ENCODE assay signal across 8 cellular contexts in the genomic region with DNA sequence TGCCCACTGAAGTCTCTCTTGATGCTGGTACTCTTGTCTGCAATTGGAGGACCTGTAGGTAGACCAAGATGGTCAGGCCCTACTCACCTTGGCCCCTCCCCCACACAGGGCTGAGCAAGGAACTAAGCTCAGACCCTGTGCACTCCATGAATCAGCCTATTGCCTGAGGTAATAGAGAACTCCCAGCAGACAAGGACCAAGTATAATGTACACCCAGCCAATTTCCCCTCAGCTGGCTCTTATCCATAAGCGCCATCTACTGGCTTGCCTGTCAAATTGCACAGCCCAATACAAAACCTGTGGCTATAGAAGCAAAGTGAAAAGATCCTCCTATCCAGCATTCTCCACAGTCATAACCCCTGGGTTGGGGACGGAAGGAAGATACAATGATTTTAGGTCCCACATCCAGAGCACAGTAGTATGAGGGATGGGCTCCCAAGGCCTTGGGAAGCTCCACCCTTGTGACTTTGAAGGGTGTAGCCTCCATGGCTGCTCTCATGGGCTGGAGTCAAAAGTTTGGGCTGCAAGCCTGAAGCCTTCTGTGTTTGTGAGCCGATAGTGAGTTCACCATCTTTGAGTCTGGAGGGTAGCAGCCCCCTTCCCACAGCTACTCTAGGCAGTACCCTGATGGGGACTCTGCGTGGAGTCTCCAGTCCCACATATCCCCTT. TPM values are rescaled to one million over a fixed set of nuclear protein-coding genes. Genes with fewer than 3 reads are reported as not detected.
A peak's percentile ranks its signal among the peaks of the same experiment; 100 is the strongest.
DNase-seq lines count a peak whose midpoint lies in the region; ATAC-seq and TF ChIP-seq lines count a peak whose summit lies in the region.

No MANE protein-coding gene starts in this region.

- peak; percentile 89 for ATAC-seq in GM21381 (IDR thresholded peaks at IDR 0.05; ENCODE audit: unreplicated experiment)
- ATAC-seq in HG03521 (IDR thresholded peaks at IDR 0.05; ENCODE audit: unreplicated experiment) = peak; percentile 87

- H3K4me1 ChIP-seq in parathyroid adenoma = no peaks in the 10 kb centered on the region

- H3K79me2 ChIP-seq in parathyroid adenoma = no peaks in the 10 kb centered on the region

- H3K9ac ChIP-seq in parathyroid adenoma = no peak overlapping the region

- peak; percentile 71 for TF ChIP-seq CTCF in fibroblast of villous mesenchyme (IDR thresholded peaks at IDR 0.05; ENCODE audit: insufficient read depth, low read depth, low read length)
- peak; percentile 47 for TF ChIP-seq CTCF in parathyroid adenoma (IDR thresholded peaks at IDR 0.05)

- no peak overlapping the region for H3K4me2 ChIP-seq in parathyroid adenoma (ENCODE audit: low read length)

- DNase-seq in Daoy (ENCODE audit: low read depth) (peak; percentile 34), NCI-H82 (lab: John Stamatoyannopoulos, UW) (peak; percentile 72), fibroblast of villous mesenchyme (ENCODE audit: low read depth) (peak; percentile 33), ureter (ENCODE audit: low spot score) (no peak)
- peak; percentile 3 for DNase-seq in activated CD8-positive, alpha-beta memory T cell treated with anti-CD3 and anti-CD28 coated beads, Interleukin-2, amount 50 U/mL, for 1 hour (ENCODE audit: extremely low read depth)

- no peak overlapping the region for H2AFZ ChIP-seq in parathyroid adenoma

- H3K4me3 ChIP-seq in fibroblast of villous mesenchyme (ENCODE audit: low read depth, low read length) (no peak overlapping the region), parathyroid adenoma (ENCODE audit: low read depth, low read length) (no peak overlapping the region)

- no peaks in the 10 kb centered on the region for H3K36me3 ChIP-seq in parathyroid adenoma (ENCODE audit: control insufficient read depth, insufficient read depth, low read length)

- H3K9me3 ChIP-seq in parathyroid adenoma (ENCODE audit: control insufficient read depth, low read length) = no peaks in the 10 kb centered on the region

- H3K27ac ChIP-seq in parathyroid adenoma = no peak overlapping the region

- no peaks in the 10 kb centered on the region for H3K27me3 ChIP-seq in parathyroid adenoma (ENCODE audit: control insufficient read depth, insufficient read depth, low read length)

RNA-seq across cellular contexts. Expression of gene GLYATL2, which starts 56.0 kb away (rescaled TPM):
- total RNA-seq in Daoy (2014; rRNA removed; shearing (Covaris generic)) = 0.17 and 0.92 TPM in 2 replicates
- total RNA-seq in fibroblast of villous mesenchyme (0.97 and 2.2 TPM in 2 replicates), ureter (not detected)

RNA-seq across cellular contexts. Expression of gene GLYAT, which starts 56.7 kb away (rescaled TPM):
- total RNA-seq in Daoy (2014; rRNA removed; shearing (Covaris generic)) = not detected in 2 replicates
- total RNA-seq in fibroblast of villous mesenchyme (not detected in 2 replicates), ureter (not detected)
